Comparison of ENCODE assay signal across 8 cellular contexts in genomic region chr19:47428177-47428894, GRCh38. TPM values are rescaled to one million over a fixed set of nuclear protein-coding genes. Genes with fewer than 3 reads are reported as not detected.
DNase-seq lines count a peak whose midpoint lies in the region; ATAC-seq and TF ChIP-seq lines count a peak whose summit lies in the region.

No MANE protein-coding gene starts in this region.

- TF ChIP-seq POLR2A in gastroesophageal sphincter (IDR thresholded peaks at IDR 0.05) (no peak), testis (IDR thresholded peaks at IDR 0.05) (no peak)

- 2% methylated on average over 9 to 26 of the region's 27 CpGs for WGBS in gastroesophageal sphincter (ENCODE audit: low coverage in 1 of 2), 2 donors
- 2% methylated on average over 27 of the region's 27 CpGs for WGBS in testis, 2 donors

- H3K36me3 ChIP-seq in gastroesophageal sphincter (no peaks in the 10 kb centered on the region), testis (ENCODE audit: low read depth, missing control alignments) (no peaks in the 10 kb centered on the region)

- H3K9me3 ChIP-seq in gastroesophageal sphincter (no peaks in the 10 kb centered on the region), testis (no peaks in the 10 kb centered on the region)

- H3K4me3 ChIP-seq in gastroesophageal sphincter = peak overlapping the region in 1 of 2 donors; percentile 7
- no peak overlapping the region for H3K4me3 ChIP-seq in testis

- no peak for TF ChIP-seq EP300 in gastroesophageal sphincter (IDR thresholded peaks at IDR 0.05)

- intact Hi-C loops in testis (cut with DNase I; ENCODE audit: low total_unique reads) = no loop called here

- H3K27me3 ChIP-seq in gastroesophageal sphincter (peaks cover 72% of the 10 kb centered on the region), testis (no peaks in the 10 kb centered on the region)

- no peak for TF ChIP-seq CTCF in gastroesophageal sphincter (IDR thresholded peaks at IDR 0.05)
- TF ChIP-seq CTCF in testis (IDR thresholded peaks at IDR 0.05) = no peak

- ATAC-seq in gastroesophageal sphincter = peak; percentile 91
- ATAC-seq in HG02571 (IDR thresholded peaks at IDR 0.05; ENCODE audit: unreplicated experiment) = no peak

- H3K27ac ChIP-seq in gastroesophageal sphincter (peak overlapping the region in 3 of 4 donors; percentile 65 to 71 (median 66)), testis (no peak overlapping the region)

- DNase-seq in GM04504 (ENCODE audit: low read depth) (peak; percentile 97), MV-4-11 (lab: John Stamatoyannopoulos, UW) (peak; percentile 96), SIG-M5 (lab: John Stamatoyannopoulos, UW) (peak; percentile 42), occipital lobe (lab: John Stamatoyannopoulos, UW) (peak; percentile 84), testis (peak; percentile 94)
- peak; percentile 92 for DNase-seq in activated effector memory CD4-positive, alpha-beta T cell treated with anti-CD3 and anti-CD28 coated beads, Interleukin-2, amount 50 U/mL, for 16 hours

- H3K4me1 ChIP-seq in gastroesophageal sphincter = peaks cover 0 to 39% (median 21%) of the 10 kb centered on the region in 3 donors
- peaks cover 10% of the 10 kb centered on the region for H3K4me1 ChIP-seq in testis

RNA-seq across cellular contexts. Expression of gene MEIS3, which starts 9.0 kb away (rescaled TPM):
- total RNA-seq in gastroesophageal sphincter (10 to 100 TPM; 23.5 to 37.2 (median 30.3) TPM), occipital lobe (74.6 TPM), testis (10 to 100 TPM; 12.5 to 21.3 TPM)
- polyA plus RNA-seq in testis (ENCODE audit: insufficient read depth, low read depth, low replicate concordance) = 17.4 TPM

RNA-seq across cellular contexts. Expression of gene SLC8A2, which starts 43.4 kb away (rescaled TPM):
- total RNA-seq in gastroesophageal sphincter = 10 to 100 TPM in 1 of 4 donors, 1 to 10 TPM in 3; 6.5 to 19.9 (median 9.5) TPM
- 40.1 TPM for total RNA-seq in occipital lobe
- 10 to 100 TPM in 1 of 2 donors, 1 to 10 TPM in 1; 5.0 to 12.9 TPM for total RNA-seq in testis
- polyA plus RNA-seq in testis (ENCODE audit: insufficient read depth, low read depth, low replicate concordance) = 4.2 TPM

RNA-seq across cellular contexts. Expression of gene KPTN, which starts 55.7 kb away (rescaled TPM):
- 1 to 10 TPM; 2.4 to 4.3 (median 3.4) TPM for total RNA-seq in gastroesophageal sphincter
- 4.2 TPM for total RNA-seq in occipital lobe
- 10 to 100 TPM; 12.9 to 30.0 TPM for total RNA-seq in testis
- 13.5 TPM for polyA plus RNA-seq in testis (ENCODE audit: insufficient read depth, low read depth, low replicate concordance)

Comparison
In these comparisons a context has a peak if more than half of its experiments do, and no peak if none do; other contexts are left out.
1. DNase-seq: peak in every context shown above with its lines; median percentile 97 in GM04504; 96 in MV-4-11; 94 in testis; 92 in activated effector memory CD4-positive, alpha-beta T cell treated with anti-CD3 and anti-CD28 coated beads, Interleukin-2, amount 50 U/mL, for 16 hours; 84 in occipital lobe; 42 in SIG-M5.
2. H3K27ac ChIP-seq: peak in gastroesophageal sphincter (3 of 4); none in testis (0 of 2).